ENCODE assay signal across 12 cellular contexts in genomic region chr10:6721480-6721879, GRCh38.
DNase-seq lines count a peak whose midpoint lies in the region; ATAC-seq, FAIRE-seq and TF ChIP-seq lines count a peak whose summit lies in the region.
"Had no signal": no experiment of that assay in that cellular context is flagged by ENCODE, and none has a peak within 500 bp of the region (broad histone marks: within the 10 kb centered on the region; RNA-seq: fewer than 3 reads in every experiment).

No MANE protein-coding gene starts in this region.

- peak; percentile 79 for FAIRE-seq in endometrium (lab: Jason Lieb, UNC)

- H3K36me3 ChIP-seq in left lung (no peaks in the 10 kb centered on the region), vagina (no peaks in the 10 kb centered on the region), prostate gland (no peaks in the 10 kb centered on the region)

- H3K4me3 ChIP-seq in left lung (no peak overlapping the region), vagina (no peak overlapping the region), prostate gland (no peak overlapping the region)

- no peak for TF ChIP-seq POLR2A in vagina (IDR thresholded peaks at IDR 0.05)
- TF ChIP-seq POLR2A in prostate gland (IDR thresholded peaks at IDR 0.05) = no peak

- H3K4me1 ChIP-seq in left lung = no peaks in the 10 kb centered on the region
- peaks cover 14% of the 10 kb centered on the region for H3K4me1 ChIP-seq in vagina
- no peaks in the 10 kb centered on the region for H3K4me1 ChIP-seq in prostate gland (replicated peaks)

- H3K27me3 ChIP-seq in left lung = peaks cover 0 to 17% of the 10 kb centered on the region in 2 donors
- no peaks in the 10 kb centered on the region for H3K27me3 ChIP-seq in vagina
- H3K27me3 ChIP-seq in prostate gland (replicated peaks; ENCODE audit: insufficient read depth) = no peaks in the 10 kb centered on the region

- DNase-seq in Right ventricle myocardium inferior (ENCODE audit: missing footprints) (no peak), cardiac septum (ENCODE audit: low spot score) (no peak), left lung (no peak), vagina (ENCODE audit: extremely low spot score in 2 of 2) (peak in 1 of 2 donors; percentile 94), SIG-M5 treated with dmso at 0.1 percent for 504 hours (lab: John Stamatoyannopoulos, UW; ENCODE audit: unreplicated experiment) (no peak), prostate gland (ENCODE audit: low spot score) (no peak), NCI-H446 treated with DMSO at 0.1 percent for 48 hours (lab: John Stamatoyannopoulos, UW) (no peak)
- DNase-seq: 8988T; activated CD8-positive, alpha-beta memory T cell treated with anti-CD3 and anti-CD28 coated beads, Interleukin-2, amount 50 U/mL, for 48 hours; stimulated activated CD4-positive, alpha-beta T cell treated with anti-CD3 and anti-CD28 coated beads, Interleukin-2, amount 100 ng/mL, for 48 hours had no signal

- ATAC-seq in Right ventricle myocardium inferior (peak; percentile 90), left lung (peak; percentile 77)
- ATAC-seq: Panc1 had no signal

- no peaks in the 10 kb centered on the region for H3K9me3 ChIP-seq in left lung
- H3K9me3 ChIP-seq in vagina = no peaks in the 10 kb centered on the region
- H3K9me3 ChIP-seq in prostate gland = no peaks in the 10 kb centered on the region

- TF ChIP-seq CTCF in left lung (IDR thresholded peaks at IDR 0.05) (no peak), vagina (IDR thresholded peaks at IDR 0.05) (no peak), prostate gland (IDR thresholded peaks at IDR 0.05) (no peak)

- intact Hi-C loops in Right ventricle myocardium inferior (cut with DNase I) = no loop called here
- intact Hi-C loops in cardiac septum (cut with DNase I) = no loop called here
- intact Hi-C loops in left lung (cut with DNase I) = no loop called here
- intact Hi-C loops in vagina (cut with DNase I) = no loop called here
- intact Hi-C loops in prostate gland (cut with DNase I) = no loop called here

- H3K27ac ChIP-seq in left lung = no peak overlapping the region
- peak overlapping the region; percentile 74 for H3K27ac ChIP-seq in vagina
- no peak overlapping the region for H3K27ac ChIP-seq in prostate gland

- 22% methylated on average over 7 of the region's 7 CpGs for WGBS in prostate gland
